Comparison of ENCODE assay signal across 1 cellular context in the genomic region with DNA sequence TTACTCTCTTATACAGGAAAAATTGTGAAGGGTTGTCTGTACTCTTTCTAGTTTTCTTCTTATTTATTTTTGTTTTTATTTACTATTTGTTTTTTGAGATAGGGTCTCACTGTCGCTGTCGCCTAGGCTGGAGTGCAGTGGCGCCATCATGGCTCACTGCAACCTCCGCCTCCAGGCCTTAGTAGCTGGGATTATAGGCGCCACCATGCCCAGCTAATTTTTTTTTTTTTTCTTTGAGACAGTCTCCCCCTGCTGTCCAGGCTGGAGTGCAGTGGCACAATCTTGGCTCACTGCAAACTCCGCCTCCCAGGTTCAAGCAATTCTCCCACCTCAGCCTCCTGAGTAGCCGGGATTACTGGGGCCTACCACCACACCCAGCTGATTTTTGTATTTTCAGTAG.
TF ChIP-seq lines count a peak whose summit lies in the region.

No MANE protein-coding gene starts in this region.

TF ChIP-seq in HepG2, 621 proteins besides CTCF, POLR2A, EP300 and RAD21 (continued from another document):
- TF ChIP-seq, protein P1, sequence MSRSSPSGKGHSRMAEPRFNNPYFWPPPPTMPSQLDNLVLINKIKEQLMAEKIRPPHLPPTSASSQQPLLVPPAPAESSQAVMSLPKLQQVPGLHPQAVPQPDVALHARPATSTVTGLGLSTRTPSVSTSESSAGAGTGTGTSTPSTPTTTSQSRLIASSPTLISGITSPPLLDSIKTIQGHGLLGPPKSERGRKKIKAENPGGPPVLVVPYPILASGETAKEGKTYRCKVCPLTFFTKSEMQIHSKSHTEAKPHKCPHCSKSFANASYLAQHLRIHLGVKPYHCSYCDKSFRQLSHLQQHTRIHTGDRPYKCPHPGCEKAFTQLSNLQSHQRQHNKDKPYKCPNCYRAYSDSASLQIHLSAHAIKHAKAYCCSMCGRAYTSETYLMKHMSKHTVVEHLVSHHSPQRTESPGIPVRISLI (CRISPR knock-in tag; IDR thresholded peaks at IDR 0.05; ENCODE audit: borderline replicate concordance) = peak; percentile 67; the same call in 1 of the 2 replicates
